ENCODE assay signal across 23 cellular contexts in genomic region chr7:1706381-1706720, GRCh38.
"Had no signal": no experiment of that assay in that cellular context is flagged by ENCODE, and none has a peak within 500 bp of the region (broad histone marks: within the 10 kb centered on the region; RNA-seq: fewer than 3 reads in every experiment).

No MANE protein-coding gene starts in this region.

- H3K4me1 ChIP-seq: tibial artery, vagina had no signal

- H3K27ac ChIP-seq: cardiac muscle cell, dorsolateral prefrontal cortex, epithelial cell of prostate, tibial artery, vagina had no signal

- H3K4me3 Mint-ChIP-seq: activated naive CD4-positive, alpha-beta T cell treated with anti-CD3 and anti-CD28 coated beads, Interleukin-2, amount 50 U/mL, for 24 hours; activated T-cell treated with anti-CD3 and anti-CD28 coated beads, Interleukin-2, amount 50 U/mL, for 4 hours; endodermal cell; nephron had no signal

- H3K4me3 ChIP-seq: cardiac muscle cell, dorsolateral prefrontal cortex, tibial artery, vagina had no signal

- FAIRE-seq: kidney had no signal

- H3K4me1 Mint-ChIP-seq: activated naive CD4-positive, alpha-beta T cell treated with anti-CD3 and anti-CD28 coated beads, Interleukin-2, amount 50 U/mL, for 24 hours had no signal

- H3K27ac Mint-ChIP-seq: activated naive CD4-positive, alpha-beta T cell treated with anti-CD3 and anti-CD28 coated beads, Interleukin-2, amount 50 U/mL, for 24 hours; endodermal cell; nephron had no signal

- ATAC-seq: activated T-cell treated with anti-CD3 and anti-CD28 coated beads, Interleukin-2, amount 50 U/mL, for 4 hours had no signal

- H3K27me3 ChIP-seq: cardiac muscle cell, dorsolateral prefrontal cortex, vagina had no signal

- H3K36me3 ChIP-seq: cardiac muscle cell, tibial artery, vagina had no signal

- DNase-seq: activated CD4-positive, alpha-beta T cell treated with anti-CD3 and anti-CD28 coated beads, Interleukin-2, amount 50 U/mL, for 1 hour; activated CD4-positive, CD25-positive, alpha-beta regulatory T cell; activated T-cell treated with anti-CD3 and anti-CD28 coated beads, Interleukin-2, amount 50 U/mL, for 4 hours; foreskin melanocyte; hypothalamus; mammary epithelial cell; midbrain; occipital lobe; retina; stimulated activated CD4-positive, alpha-beta T cell treated with anti-CD3 and anti-CD28 coated beads, Interleukin-2, amount 100 ng/mL, for 24 hours; stimulated activated naive CD4-positive, alpha-beta T cell treated with Interleukin-2 at 50 U/mL for 16 hours; substantia nigra; T-helper 1 cell; T-helper 9 cell had no signal
